ENCODE assay signal across 8 cellular contexts in genomic region chr17:44095647-44096496, GRCh38. TPM values are rescaled to one million over a fixed set of nuclear protein-coding genes. Genes with fewer than 3 reads are reported as not detected.
DNase-seq lines count a peak whose midpoint lies in the region; ATAC-seq and TF ChIP-seq lines count a peak whose summit lies in the region.

No MANE protein-coding gene starts in this region.

- H3K27me3 Mint-ChIP-seq in H9 (ENCODE audit: low read depth), result no peaks in the 10 kb centered on the region

- TF ChIP-seq CTCF in AG09309 (IDR thresholded peaks at IDR 0.05; ENCODE audit: control insufficient read depth, insufficient read depth, low read depth, low read length, missing control alignments) (peak; percentile 32), H9 (conservative IDR thresholded peaks at IDR 0.05) (peak; percentile 9; the same call in 1 of the 3 replicates), adrenal gland (IDR thresholded peaks at IDR 0.05) (peak in 1 of 6 experiments; percentile 9), heart left ventricle (IDR thresholded peaks at IDR 0.05) (peak in 8 of 12 donors; percentile 24 to 48 (median 26)), ovary (IDR thresholded peaks at IDR 0.05) (peak in 1 of 3 donors; percentile 16)

- H3K4ac ChIP-seq in H9 (ENCODE audit: low read depth, low read length), result no peak overlapping the region; the same call in 1 of the 2 replicates

- H3K36me3 ChIP-seq in adrenal gland (replicated peaks in 1 of 2) (peaks cover 0 to 30% of the 10 kb centered on the region in 2 donors), heart left ventricle (peaks cover 0 to 38% (median 27%) of the 10 kb centered on the region in 9 donors), ovary (no peaks in the 10 kb centered on the region)

- peak overlapping the region; percentile 96 for H3K18ac ChIP-seq in H9 (ENCODE audit: insufficient read length, low read depth, low read length)

- peak overlapping the region; percentile 63 for H3K27ac ChIP-seq in H9 (ENCODE audit: insufficient read length, low read depth, low read length)
- peak overlapping the region in 4 of 5 donors; percentile 14 to 89 (median 76) for H3K27ac ChIP-seq in adrenal gland
- H3K27ac ChIP-seq in heart left ventricle, result peak overlapping the region; percentile 78 to 98 (median 90)
- peak overlapping the region; percentile 64 to 82 for H3K27ac ChIP-seq in ovary

- ATAC-seq in heart left ventricle (peak; percentile 68 to 82 (median 73)), HG03025 (IDR thresholded peaks at IDR 0.05; ENCODE audit: low FRiP score, unreplicated experiment) (no peak), HG03097 (IDR thresholded peaks at IDR 0.05; ENCODE audit: low FRiP score, unreplicated experiment) (no peak)

- H3K4me3 Mint-ChIP-seq in H9, result peak overlapping the region; percentile 62 to 85

- H2BK120ac ChIP-seq in H9 (ENCODE audit: low read depth, low read length, poor library complexity, severe bottlenecking), result no peak overlapping the region

- no peak overlapping the region for H3K9ac ChIP-seq in H9 (ENCODE audit: extremely low read depth, insufficient read length, low read length)

- H3K4me1 ChIP-seq in H9 (ENCODE audit: insufficient read depth, low read length) (no peaks in the 10 kb centered on the region; the same call in 1 of the 2 replicates), adrenal gland (replicated peaks in 1 of 2) (peaks cover 29 to 35% of the 10 kb centered on the region in 2 donors), heart left ventricle (peaks cover 5 to 65% (median 50%) of the 10 kb centered on the region in 12 donors), ovary (ENCODE audit: insufficient read depth) (peaks cover 19% of the 10 kb centered on the region)

- no peak overlapping the region for H2BK15ac ChIP-seq in H9 (ENCODE audit: low read depth, low read length)

- no peak overlapping the region for H2AK5ac ChIP-seq in H9 (ENCODE audit: insufficient read length, low read length)

- H3K4me3 ChIP-seq in AG09309 (ENCODE audit: control insufficient read depth, low read depth, low read length), result peak overlapping the region; percentile 46
- H3K4me3 ChIP-seq in adrenal gland, result peak overlapping the region in 1 of 4 donors; percentile 13
- peak overlapping the region in 10 of 12 donors; percentile 3 to 62 (median 38) for H3K4me3 ChIP-seq in heart left ventricle
- H3K4me3 ChIP-seq in ovary, result no peak overlapping the region

- peak overlapping the region; percentile 60 for H3K4me2 ChIP-seq in H9 (ENCODE audit: insufficient read depth, insufficient read length, low read length)

- no CpG with 5 or more reads among the region's 12 CpGs for WGBS in H9 (ENCODE audit: extremely low coverage, insufficient read length, low lambda C conversion rate)
- WGBS in adrenal gland, 4 donors, result 36 to 45% (median 40%) methylated on average over 12 of the region's 12 CpGs
- 14 to 19% (median 16%) methylated on average over 12 of the region's 12 CpGs for WGBS in heart left ventricle, 4 donors
- 1 to 9% (median 9%) methylated on average over 12 of the region's 12 CpGs for WGBS in ovary, 3 donors

- DNase-seq in AG09309 (ENCODE audit: low read depth) (peak; percentile 70), H9 (peak; percentile 98), NCI-H460 (ENCODE audit: extremely low read depth, low read depth) (peak; percentile 69), adrenal gland (peak in 6 of 7 donors; percentile 50 to 83 (median 62)), heart left ventricle (peak; percentile 77 to 90 (median 86)), ovary (peak; percentile 73 to 80 (median 79))

- H3K4me1 Mint-ChIP-seq in H9, result peaks cover 12 to 30% of the 10 kb centered on the region in 2 experiments

- no peak overlapping the region for H3K23ac ChIP-seq in H9 (ENCODE audit: insufficient read length, low read depth, low read length)

- no peak for TF ChIP-seq EP300 in ovary (IDR thresholded peaks at IDR 0.05)

- H3K14ac ChIP-seq in H9 (ENCODE audit: insufficient read depth, low read length), result peak overlapping the region; percentile 98

- H3T11ph ChIP-seq in H9 (ENCODE audit: low read length), result no peak overlapping the region

- H2BK20ac ChIP-seq in H9 (ENCODE audit: low read depth, low read length, poor library complexity, severe bottlenecking), result no peak overlapping the region

- H3K9me3 Mint-ChIP-seq in H9, result no peaks in the 10 kb centered on the region

- H3K9me3 ChIP-seq in H9 (ENCODE audit: control insufficient read depth, low read depth, low read length) (no peaks in the 10 kb centered on the region), adrenal gland (replicated peaks in 1 of 3) (no peaks in the 10 kb centered on the region), heart left ventricle (no peaks in the 10 kb centered on the region), ovary (no peaks in the 10 kb centered on the region)

- peak overlapping the region; percentile 18 for H2BK5ac ChIP-seq in H9 (ENCODE audit: insufficient read length, low read length)

- H3K27me3 ChIP-seq in H9 (ENCODE audit: insufficient read depth, low read length) (no peaks in the 10 kb centered on the region), adrenal gland (no peaks in the 10 kb centered on the region), heart left ventricle (no peaks in the 10 kb centered on the region), ovary (no peaks in the 10 kb centered on the region)

- H4K8ac ChIP-seq in H9 (replicated peaks; ENCODE audit: insufficient read length, low read depth, low read length), result no peak overlapping the region

- H4K5ac ChIP-seq in H9 (ENCODE audit: insufficient read length, low read depth, low read length), result no peak overlapping the region

- H2AFZ ChIP-seq in H9 (ENCODE audit: low read length), result no peak overlapping the region

- H3K36me3 Mint-ChIP-seq in H9 (ENCODE audit: insufficient read depth in 1 of 3, low read depth in 3 of 3), result peaks cover 11 to 13% (median 11%) of the 10 kb centered on the region in 3 experiments; a peak in 6 of 7 replicates

- no peaks in the 10 kb centered on the region for H4K20me1 ChIP-seq in H9 (ENCODE audit: control insufficient read depth, insufficient read depth, insufficient read length)

- no peak overlapping the region for H3K56ac ChIP-seq in H9 (ENCODE audit: insufficient read length, low read depth, low read length)

- TF ChIP-seq POLR2A in adrenal gland (IDR thresholded peaks at IDR 0.05), result no peak
- no peak for TF ChIP-seq POLR2A in heart left ventricle (IDR thresholded peaks at IDR 0.05)
- TF ChIP-seq POLR2A in ovary (IDR thresholded peaks at IDR 0.05), result no peak

- intact Hi-C loops in adrenal gland (cut with DNase I), result no loop called here
- intact Hi-C loops in heart left ventricle (cut with DNase I), result loop anchor here in 2 of 10 donors (2.0 to 10.0 kb wide), 2 partner anchors 17 to 61 kb away; no protein-coding TSS in a partner anchor
- intact Hi-C loops in ovary (cut with DNase I), result no loop called here

- H2BK12ac ChIP-seq in H9 (ENCODE audit: insufficient read length, low read depth, low read length), result no peak overlapping the region

- H4K91ac ChIP-seq in H9 (ENCODE audit: insufficient read length, low read depth, low read length), result no peak overlapping the region

- no peaks in the 10 kb centered on the region for H3K79me1 ChIP-seq in H9 (ENCODE audit: insufficient read depth, low read depth, low read length, poor library complexity, severe bottlenecking)

- peak overlapping the region; percentile 100 for H3K27ac Mint-ChIP-seq in H9

- H3K23me2 ChIP-seq in H9 (ENCODE audit: insufficient read length, low read depth, low read length, poor library complexity, severe bottlenecking), result peaks cover 7% of the 10 kb centered on the region

- no peaks in the 10 kb centered on the region for H3K79me2 ChIP-seq in H9 (ENCODE audit: insufficient read depth, low read length)

RNA-seq across cellular contexts. Expression of gene G6PC3, which starts 25.3 kb away (rescaled TPM):
- 105 and 109 TPM in 2 replicates for total RNA-seq in H9 (2021)
- 59.3 and 62.0 TPM in 2 replicates for total RNA-seq in NCI-H460 (2014; rRNA removed; shearing (Covaris generic))
- polyA plus RNA-seq in NCI-H460 (2014; cell fraction: nucleus; rRNA removed), result 43.5 and 58.5 TPM in 2 replicates
- 100 to 1,000 TPM in 2 of 8 donors, 10 to 100 TPM in 6; 51.2 to 114 (median 80.9) TPM for total RNA-seq in adrenal gland
- 100 to 1,000 TPM in 2 of 3 donors, 10 to 100 TPM in 1; 95.0 to 254 (median 207) TPM for polyA plus RNA-seq in adrenal gland
- 10 to 100 TPM; 28.5 to 46.5 (median 36.6) TPM for total RNA-seq in heart left ventricle
- polyA plus RNA-seq in heart left ventricle, result 10 to 100 TPM; 52.4 to 75.1 TPM
- total RNA-seq in ovary, result 10 to 100 TPM; 14.4 to 56.7 (median 36.2) TPM
- polyA plus RNA-seq in ovary, result 10 to 100 TPM; 37.1 to 49.1 TPM

RNA-seq across cellular contexts. Expression of gene HDAC5, which starts 27.6 kb away (rescaled TPM):
- 39.5 and 41.3 TPM in 2 replicates for total RNA-seq in H9 (2021)
- total RNA-seq in NCI-H460 (2014; rRNA removed; shearing (Covaris generic)), result 6.3 and 8.9 TPM in 2 replicates
- polyA plus RNA-seq in NCI-H460 (2014; cell fraction: nucleus; rRNA removed), result 1.7 and 2.7 TPM in 2 replicates
- 100 to 1,000 TPM in 3 of 8 donors, 10 to 100 TPM in 5; 15.1 to 144 (median 73.0) TPM for total RNA-seq in adrenal gland
- 100 to 1,000 TPM in 1 of 3 donors, 10 to 100 TPM in 1, 1 to 10 TPM in 1; 4.8 to 102 (median 83.0) TPM for polyA plus RNA-seq in adrenal gland
- 100 to 1,000 TPM in 2 of 9 donors, 10 to 100 TPM in 7; 54.6 to 283 (median 70.1) TPM for total RNA-seq in heart left ventricle
- 10 to 100 TPM; 64.2 to 91.0 TPM for polyA plus RNA-seq in heart left ventricle
- total RNA-seq in ovary, result 10 to 100 TPM; 35.1 to 97.6 (median 67.2) TPM
- polyA plus RNA-seq in ovary, result 10 to 100 TPM; 11.4 to 75.8 TPM

RNA-seq across cellular contexts. Expression of gene LSM12, which starts 29.4 kb away (rescaled TPM):
- total RNA-seq in H9 (2021) (128 TPM in 2 replicates), adrenal gland (10 to 100 TPM; 19.8 to 53.0 (median 40.0) TPM), heart left ventricle (10 to 100 TPM; 38.4 to 55.6 (median 44.1) TPM), ovary (10 to 100 TPM; 21.3 to 54.6 (median 37.1) TPM)
- total RNA-seq in NCI-H460 (2014; rRNA removed; shearing (Covaris generic)), result 74.5 and 76.3 TPM in 2 replicates
- 25.9 and 35.2 TPM in 2 replicates for polyA plus RNA-seq in NCI-H460 (2014; cell fraction: nucleus; rRNA removed)
- polyA plus RNA-seq in adrenal gland (10 to 100 TPM; 28.9 to 54.7 (median 37.0) TPM), heart left ventricle (10 to 100 TPM; 30.8 to 41.2 TPM), ovary (10 to 100 TPM; 17.1 to 29.2 TPM)

RNA-seq across cellular contexts. Expression of gene HROB, which starts 45.9 kb away (rescaled TPM):
- total RNA-seq in H9 (2021), result 23.3 and 24.1 TPM in 2 replicates
- 4.0 and 4.8 TPM in 2 replicates for total RNA-seq in NCI-H460 (2014; rRNA removed; shearing (Covaris generic))
- 9.9 and 13.2 TPM in 2 replicates for polyA plus RNA-seq in NCI-H460 (2014; cell fraction: nucleus; rRNA removed)
- 1 to 10 TPM in 2 of 8 donors, under 1 TPM in 5, not detected in 1; 0.49 to 2.6 (median 0.83) TPM for total RNA-seq in adrenal gland
- 1 to 10 TPM in 2 of 3 donors, under 1 TPM in 1; 0.42 to 2.6 (median 1.5) TPM for polyA plus RNA-seq in adrenal gland
- total RNA-seq in heart left ventricle, result 1 to 10 TPM in 4 of 9 donors, under 1 TPM in 5; 0.47 to 5.8 (median 0.84) TPM
- under 1 TPM; 0.34 to 0.42 TPM for polyA plus RNA-seq in heart left ventricle
- total RNA-seq in ovary, result 1 to 10 TPM in 3 of 7 donors, under 1 TPM in 4; 0.86 to 6.3 (median 0.97) TPM
- 1 to 10 TPM; 1.0 TPM for polyA plus RNA-seq in ovary

Comparison
In these comparisons a context has a peak if more than half of its experiments do, and no peak if none do; other contexts are left out.
1. ATAC-seq: peak in heart left ventricle (4 of 4); none in HG03025 (single experiment) and HG03097 (single experiment).
2. Peak in every context shown above with its lines, with median percentiles within 50 percentile points of each other: DNase-seq and H3K27ac ChIP-seq.